Comparison of ENCODE assay signal across 1 cellular context in genomic region chr22:49880281-49880680, GRCh38.
TF ChIP-seq lines count a peak whose summit lies in the region.

No MANE protein-coding gene starts in this region.

TF ChIP-seq in IMR-90, 13 proteins besides CTCF, POLR2A, EP300 and RAD21 (continued from another document):
- TF ChIP-seq ELK1 (IDR thresholded peaks at IDR 0.05; ENCODE audit: borderline replicate concordance, low read depth, low read length) = no peak
